1 cellular context compared by ENCODE assay signal in genomic region chr12:4148418-4149056, GRCh38.
A peak's percentile ranks its signal among the peaks of the same experiment; 100 is the strongest.
TF ChIP-seq lines count a peak whose summit lies in the region.

No MANE protein-coding gene starts in this region.

TF ChIP-seq in GM12878, 131 proteins besides CTCF, POLR2A, EP300 and RAD21 (continued from another document):
- TF ChIP-seq MAX (IDR thresholded peaks at IDR 0.05; ENCODE audit: low read depth, low read length) (no peak), IRF4 (IDR thresholded peaks at IDR 0.05; ENCODE audit: low read depth, low read length) (peak; percentile 60; the same call in 1 of the 2 replicates), POLR2AphosphoS5 (IDR thresholded peaks at IDR 0.05; ENCODE audit: low read length) (peak; percentile 28; the same call in 1 of the 2 replicates), BCL3 (IDR thresholded peaks at IDR 0.05; ENCODE audit: borderline replicate concordance, insufficient read depth, low read depth, low read length, poor library complexity, severe bottlenecking) (peak; percentile 88), ATF2 (IDR thresholded peaks at IDR 0.05; ENCODE audit: low read length) (peak; percentile 45; the same call in 1 of the 2 replicates), MTA2 (IDR thresholded peaks at IDR 0.05; ENCODE audit: low read depth) (peak; percentile 86), MLLT1 (IDR thresholded peaks at IDR 0.05) (peak; percentile 60; the same call in 1 of the 2 replicates), IKZF2 (IDR thresholded peaks at IDR 0.05) (peak; percentile 79 to 86), USF2 (IDR thresholded peaks at IDR 0.05; ENCODE audit: borderline replicate concordance, low read depth, low read length) (no peak)
